ENCODE assay signal across 12 cellular contexts in the genomic region with DNA sequence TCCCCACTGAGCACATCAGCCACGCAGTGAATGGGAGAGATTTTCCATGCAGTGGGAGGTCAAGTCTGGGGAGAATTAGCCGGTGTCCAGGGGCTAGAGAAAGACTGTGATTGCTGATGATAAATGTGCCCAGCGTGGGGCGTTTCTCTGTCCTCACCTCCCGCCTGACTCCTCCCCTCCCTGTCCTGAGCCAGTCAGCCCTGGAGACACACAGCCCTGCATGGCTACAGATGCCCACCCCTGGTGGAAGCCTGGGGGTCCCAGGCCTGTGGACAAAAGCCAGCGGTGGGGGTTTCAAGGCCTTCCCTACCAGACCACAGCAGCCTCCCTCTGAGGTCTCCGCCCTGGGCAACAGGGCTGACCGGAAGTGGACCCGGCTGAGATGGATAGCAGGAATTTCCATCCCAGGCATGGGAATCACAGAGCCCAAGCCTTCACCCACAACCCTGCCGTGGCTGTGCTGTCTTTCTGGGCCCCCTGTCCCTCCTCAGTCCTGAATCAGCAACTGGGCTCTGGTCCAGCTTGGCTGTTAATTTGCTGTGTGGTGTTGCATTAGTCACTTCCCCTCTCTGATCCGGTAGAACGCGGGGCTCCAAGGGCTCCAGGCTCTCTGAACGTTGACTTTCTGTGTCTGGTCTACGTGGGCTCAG. TPM values are rescaled to one million over a fixed set of nuclear protein-coding genes. Genes with fewer than 3 reads are reported as not detected.
DNase-seq lines count a peak whose midpoint lies in the region; ATAC-seq, FAIRE-seq and TF ChIP-seq lines count a peak whose summit lies in the region.
"Had no signal": no experiment of that assay in that cellular context is flagged by ENCODE, and none has a peak within 500 bp of the region (broad histone marks: within the 10 kb centered on the region; RNA-seq: fewer than 3 reads in every experiment).

No MANE protein-coding gene starts in this region.

- H3K4me3 ChIP-seq in cardiac muscle cell (no peak overlapping the region), heart right ventricle (no peak overlapping the region), SK-N-SH (ENCODE audit: low read depth in 2 of 2, low read length in 1 of 2) (no peak overlapping the region), fibroblast of pulmonary artery (replicated peaks; ENCODE audit: low read depth, low read length) (no peak overlapping the region)
- H3K4me3 ChIP-seq: adrenal gland had no signal

- H3K9me3 Mint-ChIP-seq in activated naive CD4-positive, alpha-beta T cell treated with anti-CD3 and anti-CD28 coated beads for 36 hours, result no peaks in the 10 kb centered on the region

- ATAC-seq in heart right ventricle, result no peak
- ATAC-seq in HG03196 (IDR thresholded peaks at IDR 0.05; ENCODE audit: unreplicated experiment), result no peak
- ATAC-seq: activated CD8-positive, alpha-beta memory T cell treated with anti-CD3 and anti-CD28 coated beads, Interleukin-2, amount 10 ng/mL, durations not matched to agents 7 days and 5 days had no signal

- H3K4me1 ChIP-seq in cardiac muscle cell (ENCODE audit: low read depth), result peaks cover 22% of the 10 kb centered on the region
- peaks cover 27 to 89% (median 52%) of the 10 kb centered on the region in 9 donors for H3K4me1 ChIP-seq in heart right ventricle
- peaks cover 37 to 90% of the 10 kb centered on the region in 2 experiments for H3K4me1 ChIP-seq in SK-N-SH (ENCODE audit: control insufficient read depth in 1 of 2, insufficient read depth in 2 of 2, low read depth in 1 of 2, low read length in 1 of 2)

- no peak overlapping the region; the same call in 1 of the 2 replicates for H2AFZ ChIP-seq in SK-N-SH (ENCODE audit: low read depth)

- no peak overlapping the region for H3K27ac Mint-ChIP-seq in activated naive CD4-positive, alpha-beta T cell treated with anti-CD3 and anti-CD28 coated beads for 36 hours
- H3K27ac Mint-ChIP-seq: activated CD8-positive, alpha-beta memory T cell treated with anti-CD3 and anti-CD28 coated beads, Interleukin-2, amount 10 ng/mL, durations not matched to agents 7 days and 5 days had no signal

- H3F3A ChIP-seq in SK-N-SH (replicated peaks; ENCODE audit: insufficient read depth), result peaks cover 29% of the 10 kb centered on the region

- no peaks in the 10 kb centered on the region for H3K9me2 ChIP-seq in SK-N-SH

- TF ChIP-seq POLR2A in GM12892 (IDR thresholded peaks at IDR 0.05; ENCODE audit: low read depth, low read length), result no peak

- H3K27ac ChIP-seq in cardiac muscle cell (peak overlapping the region; percentile 12), heart right ventricle (peak overlapping the region in 1 of 10 donors; percentile 53), SK-N-SH (ENCODE audit: low read depth in 2 of 2, low read length in 1 of 2) (peak overlapping the region; percentile 68 to 96), temporal lobe (ENCODE audit: low read depth, low read length) (peak overlapping the region; percentile 5)
- H3K27ac ChIP-seq: adrenal gland had no signal

- intact Hi-C loops in heart right ventricle (cut with DNase I), result loop anchor here in 1 of 10 donors (5.0 kb wide), 1 partner anchor 345 kb away; no protein-coding TSS in a partner anchor
- intact Hi-C loops in activated naive CD4-positive, alpha-beta T cell treated with anti-CD3 and anti-CD28 coated beads for 36 hours (cut with micrococcal nuclease), result no loop called here

- H3K27me3 ChIP-seq in cardiac muscle cell, result no peaks in the 10 kb centered on the region
- no peaks in the 10 kb centered on the region for H3K27me3 ChIP-seq in heart right ventricle
- no peaks in the 10 kb centered on the region for H3K27me3 ChIP-seq in SK-N-SH (ENCODE audit: insufficient read depth)
- H3K27me3 ChIP-seq: adrenal gland had no signal

- H3K9ac ChIP-seq in SK-N-SH, result peak overlapping the region; percentile 27; the same call in 1 of the 2 replicates

- TF ChIP-seq CTCF in cardiac muscle cell (IDR thresholded peaks at IDR 0.05; ENCODE audit: low read depth, low read length) (no peak), heart right ventricle (IDR thresholded peaks at IDR 0.05) (no peak), SK-N-SH (IDR thresholded peaks at IDR 0.05) (no peak), fibroblast of pulmonary artery (IDR thresholded peaks at IDR 0.05; ENCODE audit: low read length, missing control alignments) (no peak)

- no peak overlapping the region for H3K4me3 Mint-ChIP-seq in activated naive CD4-positive, alpha-beta T cell treated with anti-CD3 and anti-CD28 coated beads for 36 hours
- H3K4me3 Mint-ChIP-seq: activated CD8-positive, alpha-beta memory T cell treated with anti-CD3 and anti-CD28 coated beads, Interleukin-2, amount 10 ng/mL, durations not matched to agents 7 days and 5 days had no signal

- DNase-seq in cardiac muscle cell (ENCODE audit: low read depth in 1 of 2, low spot score in 1 of 2), result peak in 1 of 2 donors; percentile 83
- DNase-seq in heart right ventricle, result no peak
- DNase-seq in SK-N-SH, result peak; percentile 80
- peak; percentile 85 for DNase-seq in fibroblast of pulmonary artery (ENCODE audit: low read depth)
- no peak for DNase-seq in activated naive CD4-positive, alpha-beta T cell treated with anti-CD3 and anti-CD28 coated beads for 36 hours
- DNase-seq in GM12892 (ENCODE audit: insufficient read length), result no peak
- DNase-seq: activated CD8-positive, alpha-beta memory T cell treated with anti-CD3 and anti-CD28 coated beads, Interleukin-2, amount 10 ng/mL, durations not matched to agents 7 days and 5 days; NCI-H187 treated with DMSO at 0.1 percent for 48 hours had no signal

- no peaks in the 10 kb centered on the region for H3K36me3 Mint-ChIP-seq in activated naive CD4-positive, alpha-beta T cell treated with anti-CD3 and anti-CD28 coated beads for 36 hours (ENCODE audit: low read depth)
- H3K36me3 Mint-ChIP-seq: activated CD8-positive, alpha-beta memory T cell treated with anti-CD3 and anti-CD28 coated beads, Interleukin-2, amount 10 ng/mL, durations not matched to agents 7 days and 5 days had no signal

- peak overlapping the region; percentile 62 for H3K4me2 ChIP-seq in SK-N-SH

- POLR2A ChIA-PET in SK-N-SH (lab: Yijun Ruan, JAX), result no interaction called here

- H3K9me3 ChIP-seq in cardiac muscle cell (ENCODE audit: low read depth), result no peaks in the 10 kb centered on the region
- H3K9me3 ChIP-seq in heart right ventricle, result no peaks in the 10 kb centered on the region
- H3K9me3 ChIP-seq in SK-N-SH, result no peaks in the 10 kb centered on the region
- H3K9me3 ChIP-seq: adrenal gland had no signal

- TF ChIP-seq EP300 in SK-N-SH (IDR thresholded peaks at IDR 0.05; ENCODE audit: borderline replicate concordance in 1 of 2, low read depth in 1 of 2, low read length in 1 of 2), result peak in 1 of 2 experiments; percentile 59; a peak in 2 of 4 replicates

- H3K36me3 ChIP-seq in cardiac muscle cell (peaks cover 4% of the 10 kb centered on the region), heart right ventricle (no peaks in the 10 kb centered on the region), SK-N-SH (replicated peaks in 1 of 2; ENCODE audit: control insufficient read depth in 1 of 2, insufficient read depth in 2 of 2, low read length in 1 of 2) (no peaks in the 10 kb centered on the region)
- H3K36me3 ChIP-seq: adrenal gland had no signal

- WGBS in heart right ventricle, 2 donors, result 61 to 69% methylated on average over 15 of the region's 15 CpGs
- WGBS in SK-N-SH (ENCODE audit: low lambda C conversion rate), result 19% methylated on average over 12 of the region's 15 CpGs

- H3K27me3 Mint-ChIP-seq in activated naive CD4-positive, alpha-beta T cell treated with anti-CD3 and anti-CD28 coated beads for 36 hours (ENCODE audit: low read depth), result no peaks in the 10 kb centered on the region
- H3K27me3 Mint-ChIP-seq: activated CD8-positive, alpha-beta memory T cell treated with anti-CD3 and anti-CD28 coated beads, Interleukin-2, amount 10 ng/mL, durations not matched to agents 7 days and 5 days had no signal

- peaks cover 78% of the 10 kb centered on the region for H3K79me2 ChIP-seq in SK-N-SH (ENCODE audit: insufficient read depth)

- TF ChIP-seq RAD21 in SK-N-SH (IDR thresholded peaks at IDR 0.05; ENCODE audit: low read length), result no peak

- peaks cover 67% of the 10 kb centered on the region; the same call in 1 of the 2 replicates for H4K20me1 ChIP-seq in SK-N-SH (ENCODE audit: insufficient read depth)

- FAIRE-seq in GM12892 (lab: Jason Lieb, UNC), result no peak
- FAIRE-seq: TTC549 had no signal

- peaks cover 2% of the 10 kb centered on the region for H3K4me1 Mint-ChIP-seq in activated naive CD4-positive, alpha-beta T cell treated with anti-CD3 and anti-CD28 coated beads for 36 hours (ENCODE audit: low read depth)

- CTCF ChIA-PET in SK-N-SH (lab: Yijun Ruan, JAX), result interaction anchor here (1.0 to 10.4 kb wide), 6 partner anchors 10 to 369 kb away, joined by 3 to 139 read pairs (median 63); partner anchors contain the start of gene UNC5B
- CTCF ChIA-PET in activated naive CD4-positive, alpha-beta T cell treated with anti-CD3 and anti-CD28 coated beads for 36 hours (lab: Charles Lee), result interaction anchor here (1.0 kb wide), 1 partner anchor 62 kb away, joined by 3 read pairs; no protein-coding TSS in a partner anchor

TF ChIP-seq in SK-N-SH, 30 proteins besides CTCF, POLR2A, EP300 and RAD21 (continues in another document):
- TF ChIP-seq MXI1 (IDR thresholded peaks at IDR 0.05; ENCODE audit: low read depth, low read length) (peak; percentile 53), YY1 (IDR thresholded peaks at IDR 0.05; ENCODE audit: low read depth) (no peak)

RNA-seq across cellular contexts. Expression of gene SLC29A3, which starts 46.8 kb away (rescaled TPM):
- total RNA-seq in cardiac muscle cell (2.5 and 3.5 TPM in 2 replicates), heart right ventricle (1 to 10 TPM in 8 of 10 donors, under 1 TPM in 2; 0.89 to 3.5 (median 1.2) TPM), temporal lobe (1.2 TPM)
- polyA plus RNA-seq in cardiac muscle cell (4.0 and 5.8 TPM in 2 replicates), heart right ventricle (1 to 10 TPM; 1.2 to 1.6 TPM), SK-N-SH (2012; rRNA removed) (3.8 and 4.6 TPM in 2 replicates)
- 2.2 and 3.1 TPM in 2 replicates for polyA plus RNA-seq in SK-N-SH (2012; cell fraction: cytosol; rRNA removed)
- 3.6 and 4.6 TPM in 2 replicates for polyA plus RNA-seq in SK-N-SH (2012; cell fraction: nucleus; rRNA removed)
- 1 to 10 TPM; 1.2 to 1.5 TPM for total RNA-seq in activated naive CD4-positive, alpha-beta T cell treated with anti-CD3 and anti-CD28 coated beads for 36 hours
- polyA plus RNA-seq in GM12892 (2012; ENCODE audit: missing spikeins), result 1.3 TPM

RNA-seq across cellular contexts. Expression of gene UNC5B, which starts 59.9 kb away (rescaled TPM):
- 112 and 172 TPM in 2 replicates for total RNA-seq in cardiac muscle cell
- 73.3 and 98.3 TPM in 2 replicates for polyA plus RNA-seq in cardiac muscle cell
- total RNA-seq in heart right ventricle, result 10 to 100 TPM in 9 of 10 donors, 1 to 10 TPM in 1; 9.0 to 20.6 (median 12.5) TPM
- 1 to 10 TPM; 3.3 to 5.9 TPM for polyA plus RNA-seq in heart right ventricle
- polyA plus RNA-seq in SK-N-SH (2012; rRNA removed), result 12.2 and 13.8 TPM in 2 replicates
- polyA plus RNA-seq in SK-N-SH (2012; cell fraction: cytosol; rRNA removed), result 7.9 and 13.9 TPM in 2 replicates
- 19.4 and 24.8 TPM in 2 replicates for polyA plus RNA-seq in SK-N-SH (2012; cell fraction: nucleus; rRNA removed)
- 4.2 TPM for total RNA-seq in temporal lobe
- under 1 TPM; 0.05 TPM for total RNA-seq in activated naive CD4-positive, alpha-beta T cell treated with anti-CD3 and anti-CD28 coated beads for 36 hours
- polyA plus RNA-seq in GM12892 (2012; ENCODE audit: missing spikeins), result not detected

Comparison
In these comparisons a context has a peak if more than half of its experiments do, and no peak if none do; other contexts are left out.
1. DNase-seq: peak in SK-N-SH (single experiment) and fibroblast of pulmonary artery (single experiment); none in heart right ventricle (0 of 2), activated naive CD4-positive, alpha-beta T cell treated with anti-CD3 and anti-CD28 coated beads for 36 hours (single experiment) and GM12892 (single experiment).